In genomic region chr19:3821857-3822364, GRCh38 we compare ENCODE assay signal across 1 cellular context.
A peak's percentile ranks its signal among the peaks of the same experiment; 100 is the strongest.
TF ChIP-seq lines count a peak whose summit lies in the region.

No MANE protein-coding gene starts in this region.

TF ChIP-seq in K562, 482 proteins besides CTCF, POLR2A, EP300 and RAD21 (continued from another document and continues in another):
- TF ChIP-seq, protein P1, sequence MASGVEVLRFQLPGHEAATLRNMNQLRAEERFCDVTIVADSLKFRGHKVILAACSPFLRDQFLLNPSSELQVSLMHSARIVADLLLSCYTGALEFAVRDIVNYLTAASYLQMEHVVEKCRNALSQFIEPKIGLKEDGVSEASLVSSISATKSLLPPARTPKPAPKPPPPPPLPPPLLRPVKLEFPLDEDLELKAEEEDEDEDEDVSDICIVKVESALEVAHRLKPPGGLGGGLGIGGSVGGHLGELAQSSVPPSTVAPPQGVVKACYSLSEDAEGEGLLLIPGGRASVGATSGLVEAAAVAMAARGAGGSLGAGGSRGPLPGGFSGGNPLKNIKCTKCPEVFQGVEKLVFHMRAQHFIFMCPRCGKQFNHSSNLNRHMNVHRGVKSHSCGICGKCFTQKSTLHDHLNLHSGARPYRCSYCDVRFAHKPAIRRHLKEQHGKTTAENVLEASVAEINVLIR (CRISPR knock-in tag; IDR thresholded peaks at IDR 0.05): no peak
- TF ChIP-seq CEBPZ (IDR thresholded peaks at IDR 0.05; ENCODE audit: borderline replicate concordance, low read depth, low read length): no peak
- no peak for TF ChIP-seq ELK1 (CRISPR knock-in tag; IDR thresholded peaks at IDR 0.05)
- TF ChIP-seq RCOR1 (IDR thresholded peaks at IDR 0.05; ENCODE audit: borderline replicate concordance in 1 of 2, low read depth in 2 of 2, low read length in 2 of 2): peak in 1 of 2 experiments; percentile 45; a peak in 2 of 4 replicates
- 0 out of 2 replicates have a peak, but pooled peaks have one; percentile 44 for TF ChIP-seq ZNF232 (CRISPR knock-in tag; IDR thresholded peaks at IDR 0.05)
- no peak for TF ChIP-seq U2AF2 (optimal IDR thresholded peaks at IDR 0.05; ENCODE audit: low read depth, low read length)
- TF ChIP-seq CBX2 (IDR thresholded peaks at IDR 0.05; ENCODE audit: insufficient read depth, low read length, poor library complexity, severe bottlenecking): no peak
- peak; percentile 70 for TF ChIP-seq LEF1 (IDR thresholded peaks at IDR 0.05)
- no peak for TF ChIP-seq BRD4 (IDR thresholded peaks at IDR 0.05)
- peak; percentile 12; the same call in 1 of the 2 replicates for TF ChIP-seq ZNF316 (IDR thresholded peaks at IDR 0.05)
- TF ChIP-seq ZNF696 (CRISPR knock-in tag; conservative IDR thresholded peaks at IDR 0.05): no peak
- peak; percentile 63 for TF ChIP-seq CTCFL (IDR thresholded peaks at IDR 0.05; ENCODE audit: borderline replicate concordance, insufficient read depth, low read depth, low read length, poor library complexity, severe bottlenecking)
- no peak for TF ChIP-seq E4F1 (CRISPR knock-in tag; IDR thresholded peaks at IDR 0.05; ENCODE audit: borderline replicate concordance)
- TF ChIP-seq, protein P2, sequence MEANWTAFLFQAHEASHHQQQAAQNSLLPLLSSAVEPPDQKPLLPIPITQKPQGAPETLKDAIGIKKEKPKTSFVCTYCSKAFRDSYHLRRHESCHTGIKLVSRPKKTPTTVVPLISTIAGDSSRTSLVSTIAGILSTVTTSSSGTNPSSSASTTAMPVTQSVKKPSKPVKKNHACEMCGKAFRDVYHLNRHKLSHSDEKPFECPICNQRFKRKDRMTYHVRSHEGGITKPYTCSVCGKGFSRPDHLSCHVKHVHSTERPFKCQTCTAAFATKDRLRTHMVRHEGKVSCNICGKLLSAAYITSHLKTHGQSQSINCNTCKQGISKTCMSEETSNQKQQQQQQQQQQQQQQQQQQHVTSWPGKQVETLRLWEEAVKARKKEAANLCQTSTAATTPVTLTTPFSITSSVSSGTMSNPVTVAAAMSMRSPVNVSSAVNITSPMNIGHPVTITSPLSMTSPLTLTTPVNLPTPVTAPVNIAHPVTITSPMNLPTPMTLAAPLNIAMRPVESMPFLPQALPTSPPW (CRISPR knock-in tag; IDR thresholded peaks at IDR 0.05): peak; percentile 40; the same call in 1 of the 2 replicates
- TF ChIP-seq, protein P3, sequence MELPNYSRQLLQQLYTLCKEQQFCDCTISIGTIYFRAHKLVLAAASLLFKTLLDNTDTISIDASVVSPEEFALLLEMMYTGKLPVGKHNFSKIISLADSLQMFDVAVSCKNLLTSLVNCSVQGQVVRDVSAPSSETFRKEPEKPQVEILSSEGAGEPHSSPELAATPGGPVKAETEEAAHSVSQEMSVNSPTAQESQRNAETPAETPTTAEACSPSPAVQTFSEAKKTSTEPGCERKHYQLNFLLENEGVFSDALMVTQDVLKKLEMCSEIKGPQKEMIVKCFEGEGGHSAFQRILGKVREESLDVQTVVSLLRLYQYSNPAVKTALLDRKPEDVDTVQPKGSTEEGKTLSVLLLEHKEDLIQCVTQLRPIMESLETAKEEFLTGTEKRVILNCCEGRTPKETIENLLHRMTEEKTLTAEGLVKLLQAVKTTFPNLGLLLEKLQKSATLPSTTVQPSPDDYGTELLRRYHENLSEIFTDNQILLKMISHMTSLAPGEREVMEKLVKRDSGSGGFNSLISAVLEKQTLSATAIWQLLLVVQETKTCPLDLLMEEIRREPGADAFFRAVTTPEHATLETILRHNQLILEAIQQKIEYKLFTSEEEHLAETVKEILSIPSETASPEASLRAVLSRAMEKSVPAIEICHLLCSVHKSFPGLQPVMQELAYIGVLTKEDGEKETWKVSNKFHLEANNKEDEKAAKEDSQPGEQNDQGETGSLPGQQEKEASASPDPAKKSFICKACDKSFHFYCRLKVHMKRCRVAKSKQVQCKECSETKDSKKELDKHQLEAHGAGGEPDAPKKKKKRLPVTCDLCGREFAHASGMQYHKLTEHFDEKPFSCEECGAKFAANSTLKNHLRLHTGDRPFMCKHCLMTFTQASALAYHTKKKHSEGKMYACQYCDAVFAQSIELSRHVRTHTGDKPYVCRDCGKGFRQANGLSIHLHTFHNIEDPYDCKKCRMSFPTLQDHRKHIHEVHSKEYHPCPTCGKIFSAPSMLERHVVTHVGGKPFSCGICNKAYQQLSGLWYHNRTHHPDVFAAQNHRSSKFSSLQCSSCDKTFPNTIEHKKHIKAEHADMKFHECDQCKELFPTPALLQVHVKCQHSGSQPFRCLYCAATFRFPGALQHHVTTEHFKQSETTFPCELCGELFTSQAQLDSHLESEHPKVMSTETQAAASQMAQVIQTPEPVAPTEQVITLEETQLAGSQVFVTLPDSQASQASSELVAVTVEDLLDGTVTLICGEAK (IDR thresholded peaks at IDR 0.05): peak; percentile 23; the same call in 1 of the 2 replicates
- TF ChIP-seq, protein P3 (CRISPR knock-in tag; IDR thresholded peaks at IDR 0.05): 0 out of 2 replicates have a peak, but pooled peaks have one; percentile 33
- no peak for TF ChIP-seq NFATC3 (IDR thresholded peaks at IDR 0.05)
- TF ChIP-seq CAMTA2 (CRISPR knock-in tag; conservative IDR thresholded peaks at IDR 0.05): no peak
- TF ChIP-seq MTA3 (IDR thresholded peaks at IDR 0.05; ENCODE audit: borderline replicate concordance): peak; percentile 53; the same call in 1 of the 2 replicates
- TF ChIP-seq ZC3H4 (CRISPR knock-in tag; IDR thresholded peaks at IDR 0.05; ENCODE audit: borderline replicate concordance): no peak
- TF ChIP-seq ZNF589 (CRISPR knock-in tag; IDR thresholded peaks at IDR 0.05; ENCODE audit: low read depth): no peak
- TF ChIP-seq, protein P4, sequence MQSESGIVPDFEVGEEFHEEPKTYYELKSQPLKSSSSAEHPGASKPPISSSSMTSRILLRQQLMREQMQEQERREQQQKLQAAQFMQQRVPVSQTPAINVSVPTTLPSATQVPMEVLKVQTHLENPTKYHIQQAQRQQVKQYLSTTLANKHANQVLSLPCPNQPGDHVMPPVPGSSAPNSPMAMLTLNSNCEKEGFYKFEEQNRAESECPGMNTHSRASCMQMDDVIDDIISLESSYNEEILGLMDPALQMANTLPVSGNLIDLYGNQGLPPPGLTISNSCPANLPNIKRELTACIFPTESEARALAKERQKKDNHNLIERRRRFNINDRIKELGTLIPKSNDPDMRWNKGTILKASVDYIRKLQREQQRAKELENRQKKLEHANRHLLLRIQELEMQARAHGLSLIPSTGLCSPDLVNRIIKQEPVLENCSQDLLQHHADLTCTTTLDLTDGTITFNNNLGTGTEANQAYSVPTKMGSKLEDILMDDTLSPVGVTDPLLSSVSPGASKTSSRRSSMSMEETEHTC (IDR thresholded peaks at IDR 0.05): peak; percentile 49; the same call in 1 of the 2 replicates
- TF ChIP-seq JUND (IDR thresholded peaks at IDR 0.05; ENCODE audit: borderline replicate concordance, low read depth, low read length): peak; percentile 27; the same call in 1 of the 2 replicates
- no peak for TF ChIP-seq JUND (tag; IDR thresholded peaks at IDR 0.05; ENCODE audit: borderline replicate concordance, low read depth, low read length)
- TF ChIP-seq EP400 (IDR thresholded peaks at IDR 0.05): no peak; the same call in 1 of the 2 replicates
- TF ChIP-seq HNRNPUL1 (IDR thresholded peaks at IDR 0.05; ENCODE audit: low read length): no peak
- no peak for TF ChIP-seq ZNF140 (CRISPR knock-in tag; IDR thresholded peaks at IDR 0.05)
- TF ChIP-seq TCF7L2 (IDR thresholded peaks at IDR 0.05; ENCODE audit: low read depth, low read length): no peak
- TF ChIP-seq SNRNP70 (optimal IDR thresholded peaks at IDR 0.05; ENCODE audit: low read depth, low read length): no peak
